ENCODE assay signal across 19 cellular contexts in the genomic region with DNA sequence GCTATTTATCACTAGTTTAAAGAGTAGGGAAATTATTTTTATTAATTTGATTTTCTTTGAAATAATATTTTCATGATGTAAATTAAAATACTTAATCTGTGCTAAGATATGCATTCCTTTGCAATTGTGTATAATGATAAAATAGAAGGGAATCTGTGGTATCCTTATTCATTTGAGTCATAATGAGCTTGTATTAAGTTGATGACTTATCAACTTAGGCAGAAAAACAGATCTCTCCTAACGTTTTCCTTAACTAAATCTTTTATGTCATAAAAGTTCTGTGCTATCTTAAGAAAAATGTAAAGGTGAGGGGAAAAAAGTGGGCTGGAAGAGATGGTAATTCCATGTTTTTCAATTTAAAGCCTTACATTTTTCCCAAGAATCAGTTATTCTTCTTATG. TPM values are rescaled to one million over a fixed set of nuclear protein-coding genes. Genes with fewer than 3 reads are reported as not detected.
DNase-seq lines count a peak whose midpoint lies in the region; ATAC-seq, FAIRE-seq and TF ChIP-seq lines count a peak whose summit lies in the region.
"Had no signal": no experiment of that assay in that cellular context is flagged by ENCODE, and none has a peak within 500 bp of the region (broad histone marks: within the 10 kb centered on the region; RNA-seq: fewer than 3 reads in every experiment).

No MANE protein-coding gene starts in this region.

- intact Hi-C loops in heart right ventricle (cut with DNase I), result loop anchor here in 8 of 10 donors (5.0 to 10.0 kb wide), 13 partner anchors 37 to 720 kb away; a partner anchor contains a TSS
- intact Hi-C loops in left cardiac atrium (cut with DNase I), result loop anchor here in 1 of 2 donors (10.0 kb wide), 3 partner anchors 200 to 580 kb away; a partner anchor contains a TSS
- intact Hi-C loops in pancreas (cut with DNase I), result no loop called here
- intact Hi-C loops in upper lobe of right lung (cut with DNase I), result no loop called here

- WGBS in heart right ventricle, 2 donors, result 19 to 36% methylated on average over 1 of the region's 1 CpG
- 31 to 42% methylated on average over 1 of the region's 1 CpG for WGBS in pancreas, 2 donors

- ATAC-seq in heart right ventricle (no peak), left cardiac atrium (no peak), pancreas (no peak), upper lobe of right lung (no peak), HG03342 (IDR thresholded peaks at IDR 0.05; ENCODE audit: unreplicated experiment) (no peak), HG02571 (IDR thresholded peaks at IDR 0.05; ENCODE audit: unreplicated experiment) (no peak)
- ATAC-seq: activated naive CD8-positive, alpha-beta T cell treated with anti-CD3 and anti-CD28 coated beads, Interleukin-2, amount 50 U/mL, for 24 hours had no signal

- peak overlapping the region in 9 of 10 donors; percentile 29 to 56 (median 48) for H3K4me3 ChIP-seq in heart right ventricle
- peak overlapping the region; percentile 74 for H3K4me3 ChIP-seq in fibroblast of the aortic adventitia (ENCODE audit: low read depth, low read length)
- peak overlapping the region in 1 of 4 donors; percentile 6 for H3K4me3 ChIP-seq in pancreas
- peak overlapping the region; percentile 46 for H3K4me3 ChIP-seq in upper lobe of right lung
- H3K4me3 ChIP-seq: SJSA1 had no signal

- DNase-seq in heart right ventricle (no peak), left cardiac atrium (no peak), fibroblast of the aortic adventitia (ENCODE audit: low read depth) (no peak), pancreas (no peak), upper lobe of right lung (no peak), hypothalamus (lab: John Stamatoyannopoulos, UW) (no peak)
- DNase-seq: activated CD4-positive, alpha-beta T cell treated with anti-CD3 and anti-CD28 coated beads, Interleukin-2, amount 50 U/mL, for 48 hours; activated naive CD8-positive, alpha-beta T cell treated with anti-CD3 and anti-CD28 coated beads, Interleukin-2, amount 50 U/mL, for 24 hours; head of caudate nucleus; kidney glomerular epithelial cell; NCI-H2029 treated with DMSO at 0.1 percent for 48 hours; NCI-H524 treated with DMSO at 0.1 percent for 48 hours; stimulated activated CD4-positive, alpha-beta T cell treated with anti-CD3 and anti-CD28 coated beads, Interleukin-2, amount 100 ng/mL, for 48 hours; T1000; trophoblast cell had no signal

- TF ChIP-seq CTCF in heart right ventricle (IDR thresholded peaks at IDR 0.05) (no peak), fibroblast of the aortic adventitia (IDR thresholded peaks at IDR 0.05; ENCODE audit: insufficient read depth, low read length) (no peak), pancreas (IDR thresholded peaks at IDR 0.05) (no peak), upper lobe of right lung (IDR thresholded peaks at IDR 0.05) (no peak)

- H3K27me3 ChIP-seq in heart right ventricle (no peaks in the 10 kb centered on the region), pancreas (no peaks in the 10 kb centered on the region), upper lobe of right lung (no peaks in the 10 kb centered on the region)
- H3K27me3 ChIP-seq: SJSA1 had no signal

- peaks cover 0 to 26% (median 10%) of the 10 kb centered on the region in 9 donors for H3K4me1 ChIP-seq in heart right ventricle
- H3K4me1 ChIP-seq in pancreas, result no peaks in the 10 kb centered on the region
- no peaks in the 10 kb centered on the region for H3K4me1 ChIP-seq in upper lobe of right lung
- H3K4me1 ChIP-seq: SJSA1 had no signal

- no peaks in the 10 kb centered on the region for H3K9me3 ChIP-seq in heart right ventricle
- no peaks in the 10 kb centered on the region for H3K9me3 ChIP-seq in pancreas
- H3K9me3 ChIP-seq in upper lobe of right lung, result no peaks in the 10 kb centered on the region
- H3K9me3 ChIP-seq: SJSA1 had no signal

- peak; percentile 78 for FAIRE-seq in pancreas (lab: Jason Lieb, UNC)

- H3K36me3 ChIP-seq in heart right ventricle (no peaks in the 10 kb centered on the region), pancreas (no peaks in the 10 kb centered on the region), upper lobe of right lung (no peaks in the 10 kb centered on the region)
- H3K36me3 ChIP-seq: SJSA1 had no signal

- H3K27ac ChIP-seq in heart right ventricle (peak overlapping the region in 9 of 10 donors; percentile 43 to 81 (median 74)), pancreas (no peak overlapping the region), upper lobe of right lung (peak overlapping the region; percentile 33)
- H3K27ac ChIP-seq: SJSA1 had no signal

RNA-seq across cellular contexts. Expression of a gene that starts 1.9 kb away (rescaled TPM):
- total RNA-seq in heart right ventricle (10 to 100 TPM; 12.5 to 44.2 (median 25.0) TPM), left cardiac atrium (10 to 100 TPM; 37.1 to 43.6 TPM), fibroblast of the aortic adventitia (ENCODE audit: low replicate concordance) (87.9 and 97.7 TPM in 2 replicates), pancreas (10 to 100 TPM in 1 of 6 donors, 1 to 10 TPM in 5; 1.2 to 14.4 (median 3.9) TPM), upper lobe of right lung (21.9 TPM)
- polyA plus RNA-seq in heart right ventricle (10 to 100 TPM in 1 of 2 donors, 1 to 10 TPM in 1; 9.4 to 12.6 TPM), pancreas (1 to 10 TPM; 3.6 to 6.5 TPM)
- total RNA-seq: A673 had no signal

Comparison
In these comparisons a context has a peak if more than half of its experiments do, and no peak if none do; other contexts are left out.
1. H3K27ac ChIP-seq: peak in heart right ventricle (9 of 10) and upper lobe of right lung (single experiment); none in pancreas (0 of 4).
2. intact Hi-C loops: an anchor here in heart right ventricle (5.0 to 10.0 kb wide); none called in pancreas and upper lobe of right lung.